ENCODE assay signal across 12 cellular contexts in genomic region chr17:2266865-2267228, GRCh38. TPM values are rescaled to one million over a fixed set of nuclear protein-coding genes. Genes with fewer than 3 reads are reported as not detected.
DNase-seq lines count a peak whose midpoint lies in the region; ATAC-seq lines count a peak whose summit lies in the region.
"Had no signal": no experiment of that assay in that cellular context is flagged by ENCODE, and none has a peak within 500 bp of the region (broad histone marks: within the 10 kb centered on the region; RNA-seq: fewer than 3 reads in every experiment).

No MANE protein-coding gene starts in this region.

- ATAC-seq in HG02981 (IDR thresholded peaks at IDR 0.05; ENCODE audit: unreplicated experiment) (peak; percentile 9), GM21528 (IDR thresholded peaks at IDR 0.05; ENCODE audit: low FRiP score, unreplicated experiment) (no peak), GM19023 (IDR thresholded peaks at IDR 0.05; ENCODE audit: unreplicated experiment) (no peak)
- ATAC-seq in activated T-helper 17 cell treated with anti-CD3 and anti-CD28 coated beads, Interleukin-2, amount 50 U/mL, for 72 hours (replicated peaks), result peak; percentile 0
- ATAC-seq in stimulated activated memory B cell treated with anti-CD40 and anti-IgM and Interleukin-4, amounts not matched to agents 10 μg/mL and 1 μg/mL and 100 μg/mL, for 72 hours, result no peak
- ATAC-seq: A549 had no signal

- H3K4me3 Mint-ChIP-seq in activated CD4-positive, alpha-beta T cell treated with anti-CD3 and anti-CD28 coated beads, Interleukin-2, amount 10 ng/mL, durations not matched to agents 24 days and 14 days, result peak overlapping the region; percentile 75
- H3K4me3 Mint-ChIP-seq in activated T-helper 17 cell treated with anti-CD3 and anti-CD28 coated beads, Interleukin-2, amount 50 U/mL, for 72 hours, result peak overlapping the region; percentile 78
- H3K4me3 Mint-ChIP-seq in stimulated activated memory B cell treated with anti-CD40 and anti-IgM and Interleukin-4, amounts not matched to agents 10 μg/mL and 1 μg/mL and 100 μg/mL, for 72 hours, result peak overlapping the region; percentile 72
- H3K4me3 Mint-ChIP-seq: H9 had no signal

- H3K36me3 Mint-ChIP-seq in activated CD4-positive, alpha-beta T cell treated with anti-CD3 and anti-CD28 coated beads, Interleukin-2, amount 10 ng/mL, durations not matched to agents 24 days and 14 days (ENCODE audit: low read depth), result peaks cover 33% of the 10 kb centered on the region
- H3K36me3 Mint-ChIP-seq in activated T-helper 17 cell treated with anti-CD3 and anti-CD28 coated beads, Interleukin-2, amount 50 U/mL, for 72 hours (ENCODE audit: low read depth), result peaks cover 71% of the 10 kb centered on the region
- H3K36me3 Mint-ChIP-seq in stimulated activated memory B cell treated with anti-CD40 and anti-IgM and Interleukin-4, amounts not matched to agents 10 μg/mL and 1 μg/mL and 100 μg/mL, for 72 hours, result peaks cover 37% of the 10 kb centered on the region

- intact Hi-C loops in activated CD4-positive, alpha-beta T cell treated with anti-CD3 and anti-CD28 coated beads, Interleukin-2, amount 10 ng/mL, durations not matched to agents 24 days and 14 days (cut with micrococcal nuclease), result loop anchor here (1.0 to 5.0 kb wide), 5 partner anchors 8 to 395 kb away; no protein-coding TSS in a partner anchor

- peak overlapping the region; percentile 98 for H3K27ac Mint-ChIP-seq in activated CD4-positive, alpha-beta T cell treated with anti-CD3 and anti-CD28 coated beads, Interleukin-2, amount 10 ng/mL, durations not matched to agents 24 days and 14 days
- H3K27ac Mint-ChIP-seq in activated T-helper 17 cell treated with anti-CD3 and anti-CD28 coated beads, Interleukin-2, amount 50 U/mL, for 72 hours, result peak overlapping the region; percentile 96
- H3K27ac Mint-ChIP-seq in stimulated activated memory B cell treated with anti-CD40 and anti-IgM and Interleukin-4, amounts not matched to agents 10 μg/mL and 1 μg/mL and 100 μg/mL, for 72 hours, result peak overlapping the region; percentile 99

- no peaks in the 10 kb centered on the region for H3K27me3 Mint-ChIP-seq in activated CD4-positive, alpha-beta T cell treated with anti-CD3 and anti-CD28 coated beads, Interleukin-2, amount 10 ng/mL, durations not matched to agents 24 days and 14 days
- H3K27me3 Mint-ChIP-seq in activated T-helper 17 cell treated with anti-CD3 and anti-CD28 coated beads, Interleukin-2, amount 50 U/mL, for 72 hours, result no peaks in the 10 kb centered on the region
- no peaks in the 10 kb centered on the region for H3K27me3 Mint-ChIP-seq in stimulated activated memory B cell treated with anti-CD40 and anti-IgM and Interleukin-4, amounts not matched to agents 10 μg/mL and 1 μg/mL and 100 μg/mL, for 72 hours

- no peak for DNase-seq in activated CD4-positive, alpha-beta T cell treated with anti-CD3 and anti-CD28 coated beads, Interleukin-2, amount 10 ng/mL, durations not matched to agents 24 days and 14 days
- DNase-seq in activated CD4-positive, alpha-beta T cell treated with anti-CD3 and anti-CD28 coated beads, Interleukin-2, amount 50 U/mL, for 4 hours, result no peak
- DNase-seq in effector CD8-positive, alpha-beta T cell (lab: John Stamatoyannopoulos, UW), result no peak
- DNase-seq: amniotic stem cell, H9, retina had no signal

- H3K9me3 Mint-ChIP-seq in activated CD4-positive, alpha-beta T cell treated with anti-CD3 and anti-CD28 coated beads, Interleukin-2, amount 10 ng/mL, durations not matched to agents 24 days and 14 days, result no peaks in the 10 kb centered on the region
- H3K9me3 Mint-ChIP-seq in activated T-helper 17 cell treated with anti-CD3 and anti-CD28 coated beads, Interleukin-2, amount 50 U/mL, for 72 hours, result no peaks in the 10 kb centered on the region
- no peaks in the 10 kb centered on the region for H3K9me3 Mint-ChIP-seq in stimulated activated memory B cell treated with anti-CD40 and anti-IgM and Interleukin-4, amounts not matched to agents 10 μg/mL and 1 μg/mL and 100 μg/mL, for 72 hours
- H3K9me3 Mint-ChIP-seq: H9 had no signal

- H3K4me1 Mint-ChIP-seq in activated CD4-positive, alpha-beta T cell treated with anti-CD3 and anti-CD28 coated beads, Interleukin-2, amount 10 ng/mL, durations not matched to agents 24 days and 14 days, result peaks cover 66% of the 10 kb centered on the region
- H3K4me1 Mint-ChIP-seq in activated T-helper 17 cell treated with anti-CD3 and anti-CD28 coated beads, Interleukin-2, amount 50 U/mL, for 72 hours, result peaks cover 52% of the 10 kb centered on the region
- H3K4me1 Mint-ChIP-seq in stimulated activated memory B cell treated with anti-CD40 and anti-IgM and Interleukin-4, amounts not matched to agents 10 μg/mL and 1 μg/mL and 100 μg/mL, for 72 hours, result peaks cover 31% of the 10 kb centered on the region
- H3K4me1 Mint-ChIP-seq: H9 had no signal

RNA-seq across cellular contexts. Expression of gene SMG6, which starts 36.7 kb away (rescaled TPM):
- total RNA-seq in activated CD4-positive, alpha-beta T cell treated with anti-CD3 and anti-CD28 coated beads, Interleukin-2, amount 10 ng/mL, durations not matched to agents 24 days and 14 days, result 31.6 and 36.2 TPM in 2 replicates
- 10 to 100 TPM; 39.0 to 52.8 TPM for total RNA-seq in activated T-helper 17 cell treated with anti-CD3 and anti-CD28 coated beads, Interleukin-2, amount 50 U/mL, for 72 hours

RNA-seq across cellular contexts. Expression of gene SRR, which starts 36.9 kb away (rescaled TPM):
- total RNA-seq in activated CD4-positive, alpha-beta T cell treated with anti-CD3 and anti-CD28 coated beads, Interleukin-2, amount 10 ng/mL, durations not matched to agents 24 days and 14 days, result 13.8 and 15.6 TPM in 2 replicates
- 10 to 100 TPM; 11.8 to 19.1 TPM for total RNA-seq in activated T-helper 17 cell treated with anti-CD3 and anti-CD28 coated beads, Interleukin-2, amount 50 U/mL, for 72 hours

Comparison
In these comparisons a context has a peak if more than half of its experiments do, and no peak if none do; other contexts are left out.
1. ATAC-seq: peak in HG02981 (single experiment) and activated T-helper 17 cell treated with anti-CD3 and anti-CD28 coated beads, Interleukin-2, amount 50 U/mL, for 72 hours (single experiment); none in stimulated activated memory B cell treated with anti-CD40 and anti-IgM and Interleukin-4, amounts not matched to agents 10 μg/mL and 1 μg/mL and 100 μg/mL, for 72 hours (single experiment), GM21528 (single experiment) and GM19023 (single experiment).
2. Peak in every context shown above with its lines, with median percentiles within 50 percentile points of each other: H3K27ac Mint-ChIP-seq and H3K4me3 Mint-ChIP-seq.